Comparison of ENCODE assay signal across 25 cellular contexts in the genomic region with DNA sequence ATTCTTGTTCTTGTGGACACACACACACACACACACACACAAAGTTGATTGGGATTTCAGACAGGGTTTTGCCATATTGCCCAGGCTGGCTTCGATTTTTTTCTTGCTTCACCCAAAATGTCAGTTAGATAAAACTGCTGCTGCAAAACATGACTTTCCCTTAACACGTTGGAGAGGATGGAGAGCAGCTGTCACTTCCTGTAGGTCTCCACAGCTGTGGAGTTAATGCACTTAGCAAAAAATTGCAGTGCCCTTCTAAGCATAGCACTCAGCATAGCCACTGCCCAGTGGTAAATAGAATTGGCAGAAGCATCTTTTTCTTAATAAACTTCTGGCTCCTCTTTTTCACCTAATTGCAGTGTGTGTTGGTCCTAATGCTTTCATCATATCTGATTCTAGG. TPM values are rescaled to one million over a fixed set of nuclear protein-coding genes. Genes with fewer than 3 reads are reported as not detected.
A peak's percentile ranks its signal among the peaks of the same experiment; 100 is the strongest.
DNase-seq lines count a peak whose midpoint lies in the region; ATAC-seq and TF ChIP-seq lines count a peak whose summit lies in the region.
"Had no signal": no experiment of that assay in that cellular context is flagged by ENCODE, and none has a peak within 500 bp of the region (broad histone marks: within the 10 kb centered on the region; RNA-seq: fewer than 3 reads in every experiment).

No MANE protein-coding gene starts in this region.

- no peaks in the 10 kb centered on the region for H3K36me3 ChIP-seq in SK-N-SH (replicated peaks in 1 of 2; ENCODE audit: control insufficient read depth in 1 of 2, insufficient read depth in 2 of 2, low read length in 1 of 2)
- H3K36me3 ChIP-seq in SJCRH30: no peaks in the 10 kb centered on the region

- TF ChIP-seq EP300 in SK-N-SH (IDR thresholded peaks at IDR 0.05; ENCODE audit: borderline replicate concordance in 1 of 2, low read depth in 1 of 2, low read length in 1 of 2): no peak

- ATAC-seq in SK-N-SH treated with all-trans-retinoic acid at 6 μM for 48 hours (no peak), GM21786 (IDR thresholded peaks at IDR 0.05; ENCODE audit: unreplicated experiment) (no peak)
- peak; percentile 16 for ATAC-seq in stimulated activated memory B cell treated with anti-CD40 and anti-IgM and Interleukin-4, amounts not matched to agents 10 μg/mL and 1 μg/mL and 100 μg/mL, for 72 hours
- ATAC-seq: CD8-positive, alpha-beta T cell; HCT116 had no signal

- no peaks in the 10 kb centered on the region for H4K20me1 ChIP-seq in SK-N-SH (ENCODE audit: insufficient read depth)

- no peak for TF ChIP-seq RAD21 in SK-N-SH (IDR thresholded peaks at IDR 0.05; ENCODE audit: low read length)

- WGBS in SK-N-SH (ENCODE audit: low lambda C conversion rate): 4% methylated on average over 2 of the region's 2 CpGs

- H3F3A ChIP-seq in SK-N-SH (replicated peaks; ENCODE audit: insufficient read depth): no peaks in the 10 kb centered on the region

- H3K4me1 Mint-ChIP-seq in stimulated activated memory B cell treated with anti-CD40 and anti-IgM and Interleukin-4, amounts not matched to agents 10 μg/mL and 1 μg/mL and 100 μg/mL, for 72 hours: no peaks in the 10 kb centered on the region

- H3K27me3 Mint-ChIP-seq in stimulated activated memory B cell treated with anti-CD40 and anti-IgM and Interleukin-4, amounts not matched to agents 10 μg/mL and 1 μg/mL and 100 μg/mL, for 72 hours: no peaks in the 10 kb centered on the region

- POLR2A ChIA-PET in SK-N-SH (lab: Yijun Ruan, JAX): no interaction called here

- H3K4me2 ChIP-seq in SK-N-SH: no peak overlapping the region

- no peak overlapping the region for H3K27ac Mint-ChIP-seq in stimulated activated memory B cell treated with anti-CD40 and anti-IgM and Interleukin-4, amounts not matched to agents 10 μg/mL and 1 μg/mL and 100 μg/mL, for 72 hours
- H3K27ac Mint-ChIP-seq: CD8-positive, alpha-beta T cell had no signal

- CTCF ChIA-PET in SK-N-SH (lab: Yijun Ruan, JAX): no interaction called here

- no peak overlapping the region for H3K4me3 Mint-ChIP-seq in stimulated activated memory B cell treated with anti-CD40 and anti-IgM and Interleukin-4, amounts not matched to agents 10 μg/mL and 1 μg/mL and 100 μg/mL, for 72 hours
- H3K4me3 Mint-ChIP-seq: CD8-positive, alpha-beta T cell had no signal

- H3K9me3 ChIP-seq in SK-N-SH (no peaks in the 10 kb centered on the region), SJCRH30 (replicated peaks) (no peaks in the 10 kb centered on the region)

- H3K9ac ChIP-seq in SK-N-SH: no peak overlapping the region

- H3K27me3 ChIP-seq in SK-N-SH (ENCODE audit: insufficient read depth) (no peaks in the 10 kb centered on the region), SJCRH30 (no peaks in the 10 kb centered on the region)

- no peaks in the 10 kb centered on the region for H3K9me2 ChIP-seq in SK-N-SH

- peak; percentile 24 for DNase-seq in SK-N-SH
- peak; percentile 41 for DNase-seq in NCI-H2171 (lab: John Stamatoyannopoulos, UW)
- DNase-seq in SJCRH30: peak; percentile 57 to 74
- no peak for DNase-seq in activated effector memory CD4-positive, alpha-beta T cell treated with Interleukin-2 at 50 U/mL for 16 hours
- DNase-seq in HT-29 (ENCODE audit: low spot score): no peak
- DNase-seq: C1 segment of cervical spinal cord; CD8-positive, alpha-beta T cell; EL; GF-D8; KBM-7; MV-4-11; NCI-H1694; NCI-H2081; NCI-H2227 treated with DMSO at 0.1 percent for 48 hours; NCI-H510A; Right ventricle myocardium superior; T-helper 9 cell had no signal

- H3K4me3 ChIP-seq in SK-N-SH (ENCODE audit: low read depth in 2 of 2, low read length in 1 of 2) (no peak overlapping the region), SJCRH30 (no peak overlapping the region)

- H3K4me1 ChIP-seq in SK-N-SH (ENCODE audit: control insufficient read depth in 1 of 2, insufficient read depth in 2 of 2, low read depth in 1 of 2, low read length in 1 of 2): peaks cover 0 to 3% of the 10 kb centered on the region in 2 experiments; a peak in 1 of 4 replicates
- H3K4me1 ChIP-seq in SJCRH30: peaks cover 6% of the 10 kb centered on the region; the same call in 1 of the 2 replicates

- no peak for TF ChIP-seq CTCF in SK-N-SH (IDR thresholded peaks at IDR 0.05)

- no peaks in the 10 kb centered on the region for H3K36me3 Mint-ChIP-seq in stimulated activated memory B cell treated with anti-CD40 and anti-IgM and Interleukin-4, amounts not matched to agents 10 μg/mL and 1 μg/mL and 100 μg/mL, for 72 hours
- H3K36me3 Mint-ChIP-seq: CD8-positive, alpha-beta T cell had no signal

- no peaks in the 10 kb centered on the region for H3K79me2 ChIP-seq in SK-N-SH (ENCODE audit: insufficient read depth)

- no peak overlapping the region for H2AFZ ChIP-seq in SK-N-SH (ENCODE audit: low read depth)

- no peaks in the 10 kb centered on the region for H3K9me3 Mint-ChIP-seq in stimulated activated memory B cell treated with anti-CD40 and anti-IgM and Interleukin-4, amounts not matched to agents 10 μg/mL and 1 μg/mL and 100 μg/mL, for 72 hours
- H3K9me3 Mint-ChIP-seq: CD8-positive, alpha-beta T cell had no signal

- H3K27ac ChIP-seq in SK-N-SH (ENCODE audit: low read depth in 2 of 2, low read length in 1 of 2) (no peak overlapping the region), SJCRH30 (no peak overlapping the region)
- H3K27ac ChIP-seq: HL-60 had no signal

TF ChIP-seq in SK-N-SH, 30 proteins besides CTCF, POLR2A, EP300 and RAD21 (continues in another document):
- TF ChIP-seq, protein P1, sequence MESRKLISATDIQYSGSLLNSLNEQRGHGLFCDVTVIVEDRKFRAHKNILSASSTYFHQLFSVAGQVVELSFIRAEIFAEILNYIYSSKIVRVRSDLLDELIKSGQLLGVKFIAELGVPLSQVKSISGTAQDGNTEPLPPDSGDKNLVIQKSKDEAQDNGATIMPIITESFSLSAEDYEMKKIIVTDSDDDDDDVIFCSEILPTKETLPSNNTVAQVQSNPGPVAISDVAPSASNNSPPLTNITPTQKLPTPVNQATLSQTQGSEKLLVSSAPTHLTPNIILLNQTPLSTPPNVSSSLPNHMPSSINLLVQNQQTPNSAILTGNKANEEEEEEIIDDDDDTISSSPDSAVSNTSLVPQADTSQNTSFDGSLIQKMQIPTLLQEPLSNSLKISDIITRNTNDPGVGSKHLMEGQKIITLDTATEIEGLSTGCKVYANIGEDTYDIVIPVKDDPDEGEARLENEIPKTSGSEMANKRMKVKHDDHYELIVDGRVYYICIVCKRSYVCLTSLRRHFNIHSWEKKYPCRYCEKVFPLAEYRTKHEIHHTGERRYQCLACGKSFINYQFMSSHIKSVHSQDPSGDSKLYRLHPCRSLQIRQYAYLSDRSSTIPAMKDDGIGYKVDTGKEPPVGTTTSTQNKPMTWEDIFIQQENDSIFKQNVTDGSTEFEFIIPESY (IDR thresholded peaks at IDR 0.05; ENCODE audit: borderline replicate concordance, low read depth): no peak
- TF ChIP-seq, protein P2, sequence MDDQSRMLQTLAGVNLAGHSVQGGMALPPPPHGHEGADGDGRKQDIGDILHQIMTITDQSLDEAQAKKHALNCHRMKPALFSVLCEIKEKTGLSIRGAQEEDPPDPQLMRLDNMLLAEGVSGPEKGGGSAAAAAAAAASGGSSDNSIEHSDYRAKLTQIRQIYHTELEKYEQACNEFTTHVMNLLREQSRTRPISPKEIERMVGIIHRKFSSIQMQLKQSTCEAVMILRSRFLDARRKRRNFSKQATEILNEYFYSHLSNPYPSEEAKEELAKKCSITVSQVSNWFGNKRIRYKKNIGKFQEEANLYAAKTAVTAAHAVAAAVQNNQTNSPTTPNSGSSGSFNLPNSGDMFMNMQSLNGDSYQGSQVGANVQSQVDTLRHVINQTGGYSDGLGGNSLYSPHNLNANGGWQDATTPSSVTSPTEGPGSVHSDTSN (IDR thresholded peaks at IDR 0.05): no peak
- TF ChIP-seq NRF1 (IDR thresholded peaks at IDR 0.05; ENCODE audit: low read depth, low read length): no peak
- TF ChIP-seq SIN3A (IDR thresholded peaks at IDR 0.05; ENCODE audit: borderline replicate concordance, low read depth, low read length): no peak
- TF ChIP-seq GATA2 (CRISPR knock-in tag; IDR thresholded peaks at IDR 0.05): no peak
- TF ChIP-seq TCF12 (IDR thresholded peaks at IDR 0.05): no peak

TF ChIP-seq in SK-N-SH treated with all-trans-retinoic acid at 6 μM for 48 hours, 23 proteins besides CTCF, POLR2A, EP300 and RAD21 (continues in another document):
- no peak for TF ChIP-seq GLIS3 (CRISPR knock-in tag; IDR thresholded peaks at IDR 0.05)
- TF ChIP-seq, protein P3, sequence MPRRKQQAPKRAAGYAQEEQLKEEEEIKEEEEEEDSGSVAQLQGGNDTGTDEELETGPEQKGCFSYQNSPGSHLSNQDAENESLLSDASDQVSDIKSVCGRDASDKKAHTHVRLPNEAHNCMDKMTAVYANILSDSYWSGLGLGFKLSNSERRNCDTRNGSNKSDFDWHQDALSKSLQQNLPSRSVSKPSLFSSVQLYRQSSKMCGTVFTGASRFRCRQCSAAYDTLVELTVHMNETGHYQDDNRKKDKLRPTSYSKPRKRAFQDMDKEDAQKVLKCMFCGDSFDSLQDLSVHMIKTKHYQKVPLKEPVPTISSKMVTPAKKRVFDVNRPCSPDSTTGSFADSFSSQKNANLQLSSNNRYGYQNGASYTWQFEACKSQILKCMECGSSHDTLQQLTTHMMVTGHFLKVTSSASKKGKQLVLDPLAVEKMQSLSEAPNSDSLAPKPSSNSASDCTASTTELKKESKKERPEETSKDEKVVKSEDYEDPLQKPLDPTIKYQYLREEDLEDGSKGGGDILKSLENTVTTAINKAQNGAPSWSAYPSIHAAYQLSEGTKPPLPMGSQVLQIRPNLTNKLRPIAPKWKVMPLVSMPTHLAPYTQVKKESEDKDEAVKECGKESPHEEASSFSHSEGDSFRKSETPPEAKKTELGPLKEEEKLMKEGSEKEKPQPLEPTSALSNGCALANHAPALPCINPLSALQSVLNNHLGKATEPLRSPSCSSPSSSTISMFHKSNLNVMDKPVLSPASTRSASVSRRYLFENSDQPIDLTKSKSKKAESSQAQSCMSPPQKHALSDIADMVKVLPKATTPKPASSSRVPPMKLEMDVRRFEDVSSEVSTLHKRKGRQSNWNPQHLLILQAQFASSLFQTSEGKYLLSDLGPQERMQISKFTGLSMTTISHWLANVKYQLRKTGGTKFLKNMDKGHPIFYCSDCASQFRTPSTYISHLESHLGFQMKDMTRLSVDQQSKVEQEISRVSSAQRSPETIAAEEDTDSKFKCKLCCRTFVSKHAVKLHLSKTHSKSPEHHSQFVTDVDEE (CRISPR knock-in tag; IDR thresholded peaks at IDR 0.05): no peak

RNA-seq across cellular contexts. Expression of a gene that starts 54.5 kb away (rescaled TPM):
- 0.02 TPM in 2 replicates for polyA plus RNA-seq in SK-N-SH (2012; rRNA removed)
- polyA plus RNA-seq in SK-N-SH (2012; cell fraction: cytosol; rRNA removed): not detected in 2 replicates
- not detected in 2 replicates for polyA plus RNA-seq in SK-N-SH (2012; cell fraction: nucleus; rRNA removed)
- not detected in 2 replicates for total RNA-seq in SJCRH30 (2014; rRNA removed; shearing (Covaris generic))
- total RNA-seq in HT-29 (2014; rRNA removed; shearing (Covaris generic)): not detected in 2 replicates
- total RNA-seq: CD8-positive, alpha-beta T cell; H1; HT1080; Right ventricle myocardium superior; T-helper 1 cell treated with Interleukin-12 subunit alpha and Interleukin-12 subunit beta and Interleukin-4 antibody, amounts not matched to agents 30 ng/mL and 1 ng/mL, for 36 hours had no signal
- polyA plus RNA-seq: H1 had no signal

Comparison
In these comparisons a context has a peak if more than half of its experiments do, and no peak if none do; other contexts are left out.
1. DNase-seq: peak in SK-N-SH (single experiment), NCI-H2171 (single experiment) and SJCRH30 (2 of 2); none in activated effector memory CD4-positive, alpha-beta T cell treated with Interleukin-2 at 50 U/mL for 16 hours (single experiment) and HT-29 (single experiment).